ENCODE assay signal across 22 cellular contexts in the genomic region with DNA sequence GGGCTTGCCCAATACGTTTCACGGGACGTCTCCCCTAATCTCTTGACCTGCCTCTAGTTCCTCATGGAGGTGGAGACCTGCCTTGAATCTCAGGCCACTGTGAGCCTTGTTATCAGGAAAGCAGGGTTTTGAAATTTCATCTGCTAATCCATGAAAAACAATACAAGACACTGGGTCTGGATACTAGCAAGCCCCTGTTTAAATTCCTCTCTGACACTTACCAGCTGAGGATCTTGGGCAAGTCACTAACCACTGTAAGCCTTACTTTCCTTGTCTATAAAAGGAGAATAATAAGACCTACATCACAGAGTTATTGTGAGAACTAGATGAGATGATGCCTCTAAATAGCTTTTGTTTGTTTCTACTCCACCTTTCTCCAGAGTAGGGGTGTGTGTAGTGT.
DNase-seq lines count a peak whose midpoint lies in the region; ATAC-seq and TF ChIP-seq lines count a peak whose summit lies in the region.
"Had no signal": no experiment of that assay in that cellular context is flagged by ENCODE, and none has a peak within 500 bp of the region (broad histone marks: within the 10 kb centered on the region; RNA-seq: fewer than 3 reads in every experiment).

No MANE protein-coding gene starts in this region.

- POLR2A ChIA-PET in CD4-positive, alpha-beta memory T cell (lab: Charles Lee; ENCODE audit: partially characterized antibody) = no interaction called here

- WGBS in transverse colon (ENCODE audit: low coverage in 1 of 2), 2 donors = 76% methylated on average over 3 of the region's 3 CpGs; no CpG with 5 or more reads in 1 of the 2 donors
- 22 to 34% methylated on average over 3 of the region's 3 CpGs for WGBS in GM23248 (ENCODE audit: low coverage in 1 of 2, low lambda C conversion rate in 2 of 2, missing lambda C conversion rate in 2 of 2), 2 experiments

- no peaks in the 10 kb centered on the region for H4K20me1 ChIP-seq in GM23248 (ENCODE audit: insufficient read depth)
- H4K20me1 ChIP-seq: BLaER1 treated with 17β-estradiol and CSF1 and Interleukin-3, amounts not matched to agents 10 nM and 100 nM had no signal

- no peak for TF ChIP-seq EP300 in transverse colon (IDR thresholded peaks at IDR 0.05; ENCODE audit: low read depth)

- no peaks in the 10 kb centered on the region for H3K27me3 ChIP-seq in muscle layer of duodenum (ENCODE audit: low read depth, low read length)
- H3K27me3 ChIP-seq in transverse colon = no peaks in the 10 kb centered on the region
- H3K27me3 ChIP-seq in GM23248 (replicated peaks; ENCODE audit: insufficient read depth) = no peaks in the 10 kb centered on the region
- H3K27me3 ChIP-seq in CD4-positive, alpha-beta memory T cell (ENCODE audit: insufficient read depth, low read length) = no peaks in the 10 kb centered on the region
- H3K27me3 ChIP-seq: BE2C; BLaER1 treated with 17β-estradiol and CSF1 and Interleukin-3, amounts not matched to agents 10 nM and 100 nM had no signal

- H3K27ac ChIP-seq in muscle layer of duodenum (ENCODE audit: low read length) = peak overlapping the region; percentile 11
- H3K27ac ChIP-seq in transverse colon = peak overlapping the region; percentile 31 to 72 (median 42)
- H3K27ac ChIP-seq in GM23248 = no peak overlapping the region
- H3K27ac ChIP-seq in CD4-positive, alpha-beta memory T cell (ENCODE audit: low read depth, low read length) = no peak overlapping the region
- H3K27ac ChIP-seq: A549; BLaER1 treated with 17β-estradiol and CSF1 and Interleukin-3, amounts not matched to agents 10 nM and 100 nM had no signal

- no peak overlapping the region for H3K4me2 ChIP-seq in GM23248 (ENCODE audit: unreplicated experiment)
- H3K4me2 ChIP-seq: A549; BLaER1 treated with 17β-estradiol and CSF1 and Interleukin-3, amounts not matched to agents 10 nM and 100 nM had no signal

- CTCF ChIA-PET in CD4-positive, alpha-beta memory T cell (lab: Charles Lee; ENCODE audit: partially characterized antibody) = no interaction called here

- H3K79me2 ChIP-seq in GM23248 (ENCODE audit: insufficient read depth) = no peaks in the 10 kb centered on the region

- no peak overlapping the region for H2AFZ ChIP-seq in GM23248

- H3K36me3 ChIP-seq in mucosa of descending colon (ENCODE audit: low read depth) (no peaks in the 10 kb centered on the region), muscle layer of duodenum (ENCODE audit: control insufficient read depth in 1 of 2, insufficient read depth in 2 of 2, low read length in 2 of 2) (no peaks in the 10 kb centered on the region), transverse colon (no peaks in the 10 kb centered on the region), GM23248 (ENCODE audit: low read depth) (no peaks in the 10 kb centered on the region)
- no peaks in the 10 kb centered on the region for H3K36me3 ChIP-seq in CD4-positive, alpha-beta memory T cell (ENCODE audit: insufficient read depth, low read length)
- H3K36me3 ChIP-seq: BE2C; BLaER1 treated with 17β-estradiol and CSF1 and Interleukin-3, amounts not matched to agents 10 nM and 100 nM had no signal

- H3K4me3 ChIP-seq in mucosa of descending colon (no peak overlapping the region), muscle layer of duodenum (ENCODE audit: low read depth in 1 of 2, low read length in 2 of 2) (no peak overlapping the region), transverse colon (no peak overlapping the region), GM23248 (no peak overlapping the region)
- H3K4me3 ChIP-seq in CD4-positive, alpha-beta memory T cell (ENCODE audit: low read length in 2 of 2) = no peak overlapping the region
- H3K4me3 ChIP-seq: A549; BLaER1 treated with 17β-estradiol and CSF1 and Interleukin-3, amounts not matched to agents 10 nM and 100 nM; GM12878 had no signal

- H3K9ac ChIP-seq in GM23248 = no peak overlapping the region
- H3K9ac ChIP-seq: BLaER1 treated with 17β-estradiol and CSF1 and Interleukin-3, amounts not matched to agents 10 nM and 100 nM had no signal

- ATAC-seq in mucosa of descending colon = peak; percentile 37
- ATAC-seq: A549, GM12878 had no signal

- no peaks in the 10 kb centered on the region for H3F3A ChIP-seq in GM23248 (ENCODE audit: insufficient read depth)

- no peaks in the 10 kb centered on the region for H3K36me3 Mint-ChIP-seq in brain
- no peaks in the 10 kb centered on the region for H3K36me3 Mint-ChIP-seq in CD4-positive, alpha-beta memory T cell
- H3K36me3 Mint-ChIP-seq: CD14-positive monocyte had no signal

- in situ Hi-C loops in transverse colon (cut with MboI; ENCODE audit: low pct_ligation_motif_present in 1 of 4, low pct_unique_long_range_greater_than_20kb in 1 of 4, low sequenced_read_pairs in 3 of 4) = no loop called here
- in situ Hi-C loops in GM23248 (cut with MboI) = no loop called here

- no peak for TF ChIP-seq CTCF in brain (conservative IDR thresholded peaks at IDR 0.05)
- no peak for TF ChIP-seq CTCF in mucosa of descending colon (IDR thresholded peaks at IDR 0.05)
- no peak for TF ChIP-seq CTCF in transverse colon (IDR thresholded peaks at IDR 0.05)

- no peak for DNase-seq in mucosa of descending colon
- no peak for DNase-seq in transverse colon
- no peak for DNase-seq in stimulated activated naive CD4-positive, alpha-beta T cell (lab: John Stamatoyannopoulos, UW)
- DNase-seq in GM23248 = no peak
- no peak for DNase-seq in CD4-positive, alpha-beta memory T cell
- DNase-seq: 8988T; ACHN; AML-193; BE2C; Calu3; CD4-positive, alpha-beta T cell; COR-L47; DND-41; GDM1; H7; HCEC 1CT had no signal

- intact Hi-C loops in mucosa of descending colon (cut with DNase I, micrococcal nuclease) = no loop called here
- intact Hi-C loops in transverse colon (cut with DNase I; ENCODE audit: low total_unique reads) = loop anchor here (10.0 kb wide), 1 partner anchor 300 kb away; the partner anchor contains the start of gene FGFR2
- intact Hi-C loops in CD4-positive, alpha-beta memory T cell (cut with micrococcal nuclease) = no loop called here

- H3K27me3 Mint-ChIP-seq in brain = peaks cover 21% of the 10 kb centered on the region
- H3K27me3 Mint-ChIP-seq in CD4-positive, alpha-beta memory T cell = peaks cover 0 to 6% of the 10 kb centered on the region in 2 donors

- H3K9me2 ChIP-seq in GM23248 (ENCODE audit: insufficient read depth) = no peaks in the 10 kb centered on the region

- peaks cover 0 to 9% (median 0%) of the 10 kb centered on the region in 5 experiments for H3K9me3 Mint-ChIP-seq in brain
- H3K9me3 Mint-ChIP-seq in CD4-positive, alpha-beta memory T cell = peaks cover 0 to 5% (median 2%) of the 10 kb centered on the region in 8 donors
- H3K9me3 Mint-ChIP-seq: CD4-positive, alpha-beta T cell had no signal

- peaks cover 22% of the 10 kb centered on the region for H3K4me1 Mint-ChIP-seq in brain
- H3K4me1 Mint-ChIP-seq in CD4-positive, alpha-beta memory T cell = no peaks in the 10 kb centered on the region
- H3K4me1 Mint-ChIP-seq: CD14-positive monocyte had no signal

- TF ChIP-seq POLR2A in transverse colon (IDR thresholded peaks at IDR 0.05) = no peak

- no peak overlapping the region for H3K4me3 Mint-ChIP-seq in brain
- no peak overlapping the region for H3K4me3 Mint-ChIP-seq in CD4-positive, alpha-beta memory T cell
- H3K4me3 Mint-ChIP-seq: CD14-positive monocyte; CD4-positive, alpha-beta T cell had no signal

- peak overlapping the region in 3 of 5 experiments; percentile 19 to 53 (median 34) for H3K27ac Mint-ChIP-seq in brain
- H3K27ac Mint-ChIP-seq in CD4-positive, alpha-beta memory T cell = no peak overlapping the region
- H3K27ac Mint-ChIP-seq: CD14-positive monocyte; CD4-positive, alpha-beta T cell had no signal

- H3K4me1 ChIP-seq in mucosa of descending colon (ENCODE audit: low read depth) (peaks cover 33% of the 10 kb centered on the region), muscle layer of duodenum (ENCODE audit: control insufficient read depth in 1 of 2, insufficient read depth in 2 of 2, low read length in 2 of 2) (peaks cover 0 to 15% of the 10 kb centered on the region in 2 donors), transverse colon (peaks cover 9 to 58% (median 28%) of the 10 kb centered on the region in 4 donors), GM23248 (ENCODE audit: insufficient read depth) (no peaks in the 10 kb centered on the region)
- H3K4me1 ChIP-seq in CD4-positive, alpha-beta memory T cell (ENCODE audit: insufficient read depth, low read length) = no peaks in the 10 kb centered on the region
- H3K4me1 ChIP-seq: A549 had no signal

- no peaks in the 10 kb centered on the region for H3K9me3 ChIP-seq in mucosa of descending colon
- no peaks in the 10 kb centered on the region for H3K9me3 ChIP-seq in muscle layer of duodenum (ENCODE audit: control insufficient read depth in 1 of 2, low read length in 2 of 2)
- H3K9me3 ChIP-seq in transverse colon = no peaks in the 10 kb centered on the region
- no peaks in the 10 kb centered on the region for H3K9me3 ChIP-seq in GM23248 (ENCODE audit: low read depth)
- no peaks in the 10 kb centered on the region for H3K9me3 ChIP-seq in CD4-positive, alpha-beta memory T cell (ENCODE audit: control insufficient read depth in 1 of 2, low read length in 2 of 2)
- H3K9me3 ChIP-seq: A549, BE2C had no signal

Comparison
In these comparisons a context has a peak if more than half of its experiments do, and no peak if none do; other contexts are left out.
1. H3K27ac Mint-ChIP-seq: peak in brain (3 of 5); none in CD4-positive, alpha-beta memory T cell (0 of 7).
2. H3K27ac ChIP-seq: peak in muscle layer of duodenum (single experiment) and transverse colon (4 of 4); none in GM23248 (single experiment) and CD4-positive, alpha-beta memory T cell (single experiment).